Comparison of ENCODE assay signal across 9 cellular contexts in the genomic region with DNA sequence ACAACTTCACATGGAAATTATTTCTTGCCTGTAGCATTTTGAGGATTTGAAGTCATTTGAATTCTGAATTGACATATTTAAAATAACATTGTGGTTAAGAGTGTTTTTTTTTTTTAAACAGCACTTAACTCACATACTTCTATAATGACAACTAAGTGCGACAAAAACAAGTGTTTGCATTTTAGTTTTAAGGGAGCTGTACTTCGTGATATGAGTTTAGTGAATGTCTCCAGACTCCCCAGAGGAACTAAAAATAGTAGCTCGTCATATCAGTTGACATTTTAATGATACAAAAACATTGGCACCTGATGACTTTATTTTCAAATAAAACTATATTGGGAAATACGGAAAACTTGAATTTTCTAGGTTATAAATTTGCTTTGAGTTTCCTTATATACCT.
"Had no signal": no experiment of that assay in that cellular context is flagged by ENCODE, and none has a peak within 500 bp of the region (broad histone marks: within the 10 kb centered on the region; RNA-seq: fewer than 3 reads in every experiment).

No MANE protein-coding gene starts in this region.

- DNase-seq: GM23248, GOT3, H7, H9, HCEC 1CT, HFFc6 had no signal

- H3K4me1 ChIP-seq: HAP-1 had no signal

- H3K9me3 ChIP-seq: HAP-1 had no signal

- H3K4me3 Mint-ChIP-seq: GM23338, H9, HFFc6 had no signal

- ATAC-seq: GM23338, HCT116 had no signal

- H3K9me3 Mint-ChIP-seq: H9 had no signal

- H3K27ac Mint-ChIP-seq: GM23338, H9, HFFc6 had no signal

- H3K9ac ChIP-seq: GM23248 had no signal

- H2AFZ ChIP-seq: GM23248, GM23338 had no signal

- H3K4me2 ChIP-seq: GM23338 had no signal

- H3K4me1 Mint-ChIP-seq: GM23338 had no signal

- H3K36me3 ChIP-seq: HAP-1 had no signal

- H3K27ac ChIP-seq: GM23248 had no signal

- H3K4me3 ChIP-seq: GM23248, GM23338, HAP-1 had no signal
